Comparison of ENCODE assay signal across 8 cellular contexts in genomic region chr1:34859442-34860200, GRCh38. TPM values are rescaled to one million over a fixed set of nuclear protein-coding genes. Genes with fewer than 3 reads are reported as not detected.
DNase-seq lines count a peak whose midpoint lies in the region; ATAC-seq and TF ChIP-seq lines count a peak whose summit lies in the region.

SMIM12 (minus strand) TSS chr1:34859749; CDS start chr1:34855977, 3,772 bp downstream.

- POLR2A ChIA-PET in activated CD4-positive, alpha-beta T cell treated with anti-CD3 and anti-CD28 coated beads for 36 hours (lab: Charles Lee) = interaction anchor here (1.0 kb wide), 1 partner anchor 331 kb away, joined by 5 read pairs; no protein-coding TSS in a partner anchor

- H3K27ac Mint-ChIP-seq in activated CD4-positive, alpha-beta T cell treated with anti-CD3 and anti-CD28 coated beads for 36 hours = peak within 1 kb of the TSS; percentile 99

- CTCF ChIA-PET in activated CD4-positive, alpha-beta T cell treated with anti-CD3 and anti-CD28 coated beads for 36 hours (lab: Charles Lee) = interaction anchor here (0.7 to 1.7 kb wide), 10 partner anchors 9 to 697 kb away, joined by 3 to 6 read pairs (median 4); no protein-coding TSS in a partner anchor

- peaks cover 51% of the 10 kb centered on the region for H3K4me1 Mint-ChIP-seq in activated CD4-positive, alpha-beta T cell treated with anti-CD3 and anti-CD28 coated beads for 36 hours

- H3K4me3 ChIP-seq in choroid plexus epithelial cell (ENCODE audit: low read depth, low read length) = peak within 1 kb of the TSS; percentile 99

- peak; percentile 98 for TF ChIP-seq POLR2A in GM19099 (IDR thresholded peaks at IDR 0.05; ENCODE audit: extremely low read depth, insufficient read length, low read depth)

- peak; percentile 87 for TF ChIP-seq CTCF in choroid plexus epithelial cell (conservative IDR thresholded peaks at IDR 0.05; ENCODE audit: low read depth, low read length)

- peak; percentile 96 for ATAC-seq in HG03432 (IDR thresholded peaks at IDR 0.05; ENCODE audit: unreplicated experiment)
- ATAC-seq in activated CD4-positive, alpha-beta T cell treated with anti-CD3 and anti-CD28 coated beads for 36 hours = peak; percentile 95

- H3K36me3 Mint-ChIP-seq in activated CD4-positive, alpha-beta T cell treated with anti-CD3 and anti-CD28 coated beads for 36 hours (ENCODE audit: low read depth) = peaks cover 7% of the 10 kb centered on the region

- intact Hi-C loops in activated CD4-positive, alpha-beta T cell treated with anti-CD3 and anti-CD28 coated beads for 36 hours (cut with DNase I, micrococcal nuclease) = loop anchor here (1.0 to 10.0 kb wide), 9 partner anchors 126 to 785 kb away; partner anchors contain the start of genes ZMYM1 (in 2 of the 2), ZMYM6 (in 2 of the 2), KIAA0319L (in 1 of the 2) and NCDN (in 1 of the 2)

- no peaks in the 10 kb centered on the region for H3K27me3 Mint-ChIP-seq in activated CD4-positive, alpha-beta T cell treated with anti-CD3 and anti-CD28 coated beads for 36 hours

- DNase-seq in Ammon's horn (ENCODE audit: low spot score) (peak; percentile 95), NCI-H510A (lab: John Stamatoyannopoulos, UW) (peak; percentile 100), choroid plexus epithelial cell (ENCODE audit: low read depth) (peak; percentile 95), kidney glomerular epithelial cell (lab: John Stamatoyannopoulos, UW) (peak; percentile 95)
- DNase-seq in activated CD4-positive, alpha-beta T cell treated with anti-CD3 and anti-CD28 coated beads for 36 hours = peak; percentile 95
- DNase-seq in stimulated activated CD4-positive, alpha-beta T cell treated with anti-CD3 and anti-CD28 coated beads, Interleukin-1b, Interleukin-23, amount 100 ng/mL, for 1 hour (ENCODE audit: low read depth in 2 of 2) = peak; percentile 78 to 84

- H3K9me3 Mint-ChIP-seq in activated CD4-positive, alpha-beta T cell treated with anti-CD3 and anti-CD28 coated beads for 36 hours (ENCODE audit: low read depth) = no peaks in the 10 kb centered on the region

- H3K4me3 Mint-ChIP-seq in activated CD4-positive, alpha-beta T cell treated with anti-CD3 and anti-CD28 coated beads for 36 hours = peak within 1 kb of the TSS; percentile 98

RNA-seq across cellular contexts. Expression of gene SMIM12, which starts in this region (rescaled TPM):
- total RNA-seq in activated CD4-positive, alpha-beta T cell treated with anti-CD3 and anti-CD28 coated beads for 36 hours = 10 to 100 TPM; 42.4 to 45.0 TPM

Comparison
In these comparisons a context has a peak if more than half of its experiments do, and no peak if none do; other contexts are left out.
1. Peak in every context shown above with its lines: DNase-seq, ATAC-seq and H3K4me3 ChIP-seq.